ENCODE assay signal across 11 cellular contexts in genomic region chr3:141414800-141415462, GRCh38. TPM values are rescaled to one million over a fixed set of nuclear protein-coding genes. Genes with fewer than 3 reads are reported as not detected.
A peak's percentile ranks its signal among the peaks of the same experiment; 100 is the strongest.
DNase-seq lines count a peak whose midpoint lies in the region; ATAC-seq and TF ChIP-seq lines count a peak whose summit lies in the region.
"Had no signal": no experiment of that assay in that cellular context is flagged by ENCODE, and none has a peak within 500 bp of the region (broad histone marks: within the 10 kb centered on the region; RNA-seq: fewer than 3 reads in every experiment).

No MANE protein-coding gene starts in this region.

- H3K27me3 ChIP-seq in osteoblast (ENCODE audit: insufficient read depth, low read length), result no peaks in the 10 kb centered on the region

- ATAC-seq in GM21825 (IDR thresholded peaks at IDR 0.05; ENCODE audit: unreplicated experiment), result no peak

- H3K27ac ChIP-seq in osteoblast (ENCODE audit: low read depth, low read length), result peak overlapping the region; percentile 100

- no peak overlapping the region for H3K4me2 ChIP-seq in osteoblast (ENCODE audit: insufficient read depth, low read length)

- no peaks in the 10 kb centered on the region for H3K9me3 ChIP-seq in osteoblast (ENCODE audit: low read depth, low read length)

- TF ChIP-seq CTCF in choroid plexus epithelial cell (conservative IDR thresholded peaks at IDR 0.05; ENCODE audit: low read depth, low read length) (no peak), osteoblast (IDR thresholded peaks at IDR 0.05; ENCODE audit: extremely low read depth, low read depth, low read length) (no peak)

- peaks cover 86% of the 10 kb centered on the region for H3K79me2 ChIP-seq in osteoblast (ENCODE audit: insufficient read depth, low read length)

- no peak overlapping the region for H2AFZ ChIP-seq in osteoblast (ENCODE audit: low read length)

- no peak overlapping the region for H3K4me3 ChIP-seq in choroid plexus epithelial cell (ENCODE audit: low read depth, low read length)
- no peak overlapping the region for H3K4me3 ChIP-seq in osteoblast (ENCODE audit: insufficient read depth, low read length)

- H4K20me1 ChIP-seq in osteoblast (ENCODE audit: insufficient read depth, low read length), result no peaks in the 10 kb centered on the region

- H3K4me1 ChIP-seq in osteoblast (ENCODE audit: insufficient read depth, low read length), result peaks cover 48% of the 10 kb centered on the region

- DNase-seq in COLO829 (ENCODE audit: low spot score) (peak; percentile 57), RPMI7951 (ENCODE audit: low read depth) (peak; percentile 44), choroid plexus epithelial cell (ENCODE audit: low read depth) (peak; percentile 69), osteoblast (ENCODE audit: insufficient read length, low spot score, missing footprints) (no peak), NCI-H2029 treated with DMSO at 0.1 percent for 48 hours (lab: John Stamatoyannopoulos, UW) (no peak), NCI-H82 treated with DMSO at 0.1 percent for 48 hours (lab: John Stamatoyannopoulos, UW; ENCODE audit: unreplicated experiment) (no peak), AG20443 (ENCODE audit: low spot score) (no peak)
- DNase-seq: amniotic stem cell; NCI-H524 treated with DMSO at 0.1 percent for 48 hours; stimulated activated CD4-positive, alpha-beta T cell treated with anti-CD3 and anti-CD28 coated beads, Interleukin-2, amount 100 ng/mL, for 48 hours had no signal

- peaks cover 75% of the 10 kb centered on the region for H3K36me3 ChIP-seq in osteoblast (ENCODE audit: insufficient read depth, low read length)

RNA-seq across cellular contexts. Expression of gene ZBTB38, which starts 46.6 kb away (rescaled TPM):
- total RNA-seq in RPMI7951 (2014; rRNA removed; shearing (Covaris generic)), result 127 and 162 TPM in 2 replicates
- total RNA-seq in osteoblast, result 181 and 196 TPM in 2 replicates

Comparison
In these comparisons a context has a peak if more than half of its experiments do, and no peak if none do; other contexts are left out.
1. DNase-seq: peak in COLO829 (single experiment), RPMI7951 (single experiment) and choroid plexus epithelial cell (single experiment); none in osteoblast (single experiment), NCI-H2029 treated with DMSO at 0.1 percent for 48 hours (single experiment), NCI-H82 treated with DMSO at 0.1 percent for 48 hours (single experiment) and AG20443 (single experiment).